Comparison of ENCODE assay signal across 10 cellular contexts in the genomic region with DNA sequence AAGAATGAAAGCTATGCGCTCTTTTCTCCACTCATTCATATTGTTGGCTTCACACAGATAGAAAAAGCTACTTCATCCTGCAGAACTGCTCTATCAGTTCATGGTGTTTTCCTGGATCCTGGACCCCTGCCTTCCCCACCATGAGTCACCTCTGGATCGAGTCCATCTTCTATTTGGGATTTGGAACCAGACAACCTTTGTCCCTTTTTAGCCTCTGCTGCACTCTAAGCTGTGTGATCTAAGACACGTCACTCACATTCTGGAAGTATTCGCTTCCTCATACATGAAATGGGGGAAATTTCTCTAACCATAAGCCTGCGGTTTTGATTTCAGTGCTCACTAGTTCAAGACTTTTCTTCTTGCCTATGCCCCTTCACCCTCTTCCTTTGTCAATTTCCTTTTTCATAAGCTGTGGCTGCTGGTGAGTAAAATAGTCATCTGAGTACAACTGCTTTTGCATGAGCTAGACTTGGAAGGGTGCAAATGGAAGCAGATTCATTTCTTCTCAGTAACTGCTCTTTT. TPM values are rescaled to one million over a fixed set of nuclear protein-coding genes. Genes with fewer than 3 reads are reported as not detected.
DNase-seq lines count a peak whose midpoint lies in the region; ATAC-seq lines count a peak whose summit lies in the region.
"Had no signal": no experiment of that assay in that cellular context is flagged by ENCODE, and none has a peak within 500 bp of the region (broad histone marks: within the 10 kb centered on the region; RNA-seq: fewer than 3 reads in every experiment).

No MANE protein-coding gene starts in this region.

- H3K9me3 ChIP-seq in thymus (ENCODE audit: control insufficient read depth), result no peaks in the 10 kb centered on the region
- H3K9me3 ChIP-seq: SJSA1 had no signal

- no peak overlapping the region for H3K4me3 ChIP-seq in thymus (ENCODE audit: low read length)
- H3K4me3 ChIP-seq: SJSA1 had no signal

- 22% methylated on average over 5 of the region's 5 CpGs for WGBS in thymus

- no peaks in the 10 kb centered on the region for H3K36me3 ChIP-seq in thymus (ENCODE audit: control insufficient read depth, insufficient read depth)
- H3K36me3 ChIP-seq: SJSA1 had no signal

- H3K9me3 Mint-ChIP-seq in activated T-cell treated with anti-CD3 and anti-CD28 coated beads, Interleukin-2, amount 50 U/mL, for 72 hours, result peaks cover 5 to 8% of the 10 kb centered on the region in 2 donors

- peak overlapping the region; percentile 42 for H3K27ac ChIP-seq in thymus (ENCODE audit: low read depth)
- H3K27ac ChIP-seq: SJSA1 had no signal

- peak; percentile 64 for DNase-seq in GM03348 (ENCODE audit: low spot score)
- DNase-seq in activated T-cell treated with anti-CD3 and anti-CD28 coated beads, Interleukin-2, amount 50 U/mL, for 72 hours, result peak; percentile 40 to 57
- peak; percentile 47 for DNase-seq in hepatic stellate cell (ENCODE audit: low spot score)
- no peak for DNase-seq in activated gamma-delta T cell treated with Interleukin-2 at 50 U/mL for 16 hours
- DNase-seq in activated effector memory CD4-positive, alpha-beta T cell treated with anti-CD3 and anti-CD28 coated beads, Interleukin-2, amount 50 U/mL, for 16 hours, result no peak

- H3K4me1 Mint-ChIP-seq in activated T-cell treated with anti-CD3 and anti-CD28 coated beads, Interleukin-2, amount 50 U/mL, for 72 hours (ENCODE audit: low read depth), result peaks cover 31% of the 10 kb centered on the region

- ATAC-seq in GM21423 (IDR thresholded peaks at IDR 0.05; ENCODE audit: unreplicated experiment) (peak; percentile 94), HG03558 (IDR thresholded peaks at IDR 0.05; ENCODE audit: extremely low read depth, unreplicated experiment) (peak; percentile 78)
- ATAC-seq in activated T-cell treated with anti-CD3 and anti-CD28 coated beads, Interleukin-2, amount 50 U/mL, for 72 hours (replicated peaks in 1 of 2), result peak; percentile 96 to 97

- H3K4me1 ChIP-seq in thymus (ENCODE audit: control insufficient read depth, insufficient read depth, low read length), result peaks cover 12% of the 10 kb centered on the region

- no peaks in the 10 kb centered on the region for H3K27me3 ChIP-seq in thymus (ENCODE audit: control insufficient read depth, insufficient read depth)
- H3K27me3 ChIP-seq: SJSA1 had no signal

- peaks cover 6% of the 10 kb centered on the region for H3K27me3 Mint-ChIP-seq in activated T-cell treated with anti-CD3 and anti-CD28 coated beads, Interleukin-2, amount 50 U/mL, for 72 hours (ENCODE audit: low read depth)

- H3K36me3 Mint-ChIP-seq in activated T-cell treated with anti-CD3 and anti-CD28 coated beads, Interleukin-2, amount 50 U/mL, for 72 hours (ENCODE audit: insufficient read depth in 2 of 2), result peaks cover 8 to 10% of the 10 kb centered on the region in 2 donors

- H3K4me3 Mint-ChIP-seq in activated T-cell treated with anti-CD3 and anti-CD28 coated beads, Interleukin-2, amount 50 U/mL, for 72 hours, result peak overlapping the region; percentile 49 to 62
- H3K4me3 Mint-ChIP-seq: nephron had no signal

- H3K27ac Mint-ChIP-seq in activated T-cell treated with anti-CD3 and anti-CD28 coated beads, Interleukin-2, amount 50 U/mL, for 72 hours, result peak overlapping the region; percentile 10
- H3K27ac Mint-ChIP-seq: nephron had no signal

RNA-seq across cellular contexts. Expression of a gene that starts 14.1 kb away (rescaled TPM):
- 10 to 100 TPM; 26.0 to 43.1 TPM for total RNA-seq in activated T-cell treated with anti-CD3 and anti-CD28 coated beads, Interleukin-2, amount 50 U/mL, for 72 hours
- polyA plus RNA-seq in thymus, result 64.1 TPM

RNA-seq across cellular contexts. Expression of a gene that starts 55.0 kb away (rescaled TPM):
- 10 to 100 TPM; 19.7 to 23.7 TPM for total RNA-seq in activated T-cell treated with anti-CD3 and anti-CD28 coated beads, Interleukin-2, amount 50 U/mL, for 72 hours
- polyA plus RNA-seq in thymus, result 18.3 TPM

Comparison
In these comparisons a context has a peak if more than half of its experiments do, and no peak if none do; other contexts are left out.
1. DNase-seq: peak in GM03348 (single experiment), activated T-cell treated with anti-CD3 and anti-CD28 coated beads, Interleukin-2, amount 50 U/mL, for 72 hours (2 of 2) and hepatic stellate cell (single experiment); none in activated gamma-delta T cell treated with Interleukin-2 at 50 U/mL for 16 hours (single experiment) and activated effector memory CD4-positive, alpha-beta T cell treated with anti-CD3 and anti-CD28 coated beads, Interleukin-2, amount 50 U/mL, for 16 hours (single experiment).
2. Peak in every context shown above with its lines, with median percentiles within 50 percentile points of each other: ATAC-seq.